19 cellular contexts compared by ENCODE assay signal in genomic region chr1:202293620-202294019, GRCh38. TPM values are rescaled to one million over a fixed set of nuclear protein-coding genes. Genes with fewer than 3 reads are reported as not detected.
DNase-seq lines count a peak whose midpoint lies in the region; ATAC-seq and TF ChIP-seq lines count a peak whose summit lies in the region.
"Had no signal": no experiment of that assay in that cellular context is flagged by ENCODE, and none has a peak within 500 bp of the region (broad histone marks: within the 10 kb centered on the region; RNA-seq: fewer than 3 reads in every experiment).

No MANE protein-coding gene starts in this region.

- H3K27ac Mint-ChIP-seq in central memory CD8-positive, alpha-beta T cell (ENCODE audit: low read depth): peak overlapping the region; percentile 19

- H4K20me1 ChIP-seq in SK-N-SH (ENCODE audit: insufficient read depth): no peaks in the 10 kb centered on the region

- peaks cover 19% of the 10 kb centered on the region for H3F3A ChIP-seq in SK-N-SH (replicated peaks; ENCODE audit: insufficient read depth)

- H2AFZ ChIP-seq in SK-N-SH (ENCODE audit: low read depth): no peak overlapping the region

- H3K4me3 ChIP-seq in SK-N-SH (ENCODE audit: low read depth in 2 of 2, low read length in 1 of 2) (no peak overlapping the region), gastrocnemius medialis (no peak overlapping the region)
- H3K4me3 ChIP-seq: GM12878 had no signal

- no peak overlapping the region for H3K4me2 ChIP-seq in SK-N-SH

- peaks cover 26% of the 10 kb centered on the region for H3K4me1 Mint-ChIP-seq in central memory CD8-positive, alpha-beta T cell

- TF ChIP-seq POLR2A in gastrocnemius medialis (IDR thresholded peaks at IDR 0.05): no peak
- no peak for TF ChIP-seq POLR2A in erythroblast (IDR thresholded peaks at IDR 0.05; ENCODE audit: low read length)

- H3K27me3 ChIP-seq in SK-N-SH (ENCODE audit: insufficient read depth) (no peaks in the 10 kb centered on the region), gastrocnemius medialis (no peaks in the 10 kb centered on the region)

- no peak overlapping the region for H3K4me3 Mint-ChIP-seq in central memory CD8-positive, alpha-beta T cell
- H3K4me3 Mint-ChIP-seq: CD14-positive monocyte had no signal

- peak overlapping the region; percentile 19 to 60; a peak in 2 of 4 replicates for H3K27ac ChIP-seq in SK-N-SH (ENCODE audit: low read depth in 2 of 2, low read length in 1 of 2)
- H3K27ac ChIP-seq in gastrocnemius medialis: no peak overlapping the region
- H3K27ac ChIP-seq: 22Rv1 had no signal

- in situ Hi-C loops in gastrocnemius medialis (cut with MboI; ENCODE audit: low sequenced_read_pairs in 4 of 4): no loop called here

- H3K9ac ChIP-seq in SK-N-SH: no peak overlapping the region

- peaks cover 4 to 41% of the 10 kb centered on the region in 2 experiments; a peak in 3 of 4 replicates for H3K4me1 ChIP-seq in SK-N-SH (ENCODE audit: control insufficient read depth in 1 of 2, insufficient read depth in 2 of 2, low read depth in 1 of 2, low read length in 1 of 2)
- H3K4me1 ChIP-seq in gastrocnemius medialis: peaks cover 0 to 10% of the 10 kb centered on the region in 2 donors

- intact Hi-C loops in gastrocnemius medialis (cut with DNase I; ENCODE audit: low total_unique reads): no loop called here

- WGBS in SK-N-SH (ENCODE audit: low lambda C conversion rate): 37% methylated on average over 3 of the region's 3 CpGs

- TF ChIP-seq CTCF in SK-N-SH (IDR thresholded peaks at IDR 0.05) (no peak), gastrocnemius medialis (IDR thresholded peaks at IDR 0.05 in 4 of 5, conservative IDR thresholded peaks at IDR 0.05 in 1 of 5) (no peak)

- H3K79me2 ChIP-seq in SK-N-SH (ENCODE audit: insufficient read depth): no peaks in the 10 kb centered on the region

- H3K36me3 Mint-ChIP-seq in central memory CD8-positive, alpha-beta T cell (ENCODE audit: insufficient read depth): peaks cover 6% of the 10 kb centered on the region
- H3K36me3 Mint-ChIP-seq: CD14-positive monocyte had no signal

- TF ChIP-seq RAD21 in SK-N-SH (IDR thresholded peaks at IDR 0.05; ENCODE audit: low read length): no peak

- POLR2A ChIA-PET in SK-N-SH (lab: Yijun Ruan, JAX): no interaction called here

- H3K36me3 ChIP-seq in SK-N-SH (replicated peaks in 1 of 2; ENCODE audit: control insufficient read depth in 1 of 2, insufficient read depth in 2 of 2, low read length in 1 of 2): no peaks in the 10 kb centered on the region
- H3K36me3 ChIP-seq in gastrocnemius medialis: no peaks in the 10 kb centered on the region

- no peak for TF ChIP-seq EP300 in SK-N-SH (IDR thresholded peaks at IDR 0.05; ENCODE audit: borderline replicate concordance in 1 of 2, low read depth in 1 of 2, low read length in 1 of 2)

- H3K9me3 Mint-ChIP-seq in central memory CD8-positive, alpha-beta T cell: no peaks in the 10 kb centered on the region
- H3K9me3 Mint-ChIP-seq: CD14-positive monocyte had no signal

- H3K9me3 ChIP-seq in SK-N-SH (no peaks in the 10 kb centered on the region), gastrocnemius medialis (no peaks in the 10 kb centered on the region)

- no peaks in the 10 kb centered on the region for H3K27me3 Mint-ChIP-seq in central memory CD8-positive, alpha-beta T cell

- CTCF ChIA-PET in SK-N-SH (lab: Yijun Ruan, JAX): interaction anchor here (0.9 kb wide), 1 partner anchor 19 kb away, joined by 3 read pairs; no protein-coding TSS in a partner anchor

- no peaks in the 10 kb centered on the region for H3K9me2 ChIP-seq in SK-N-SH

- ATAC-seq in SK-N-SH treated with all-trans-retinoic acid at 6 μM for 48 hours (no peak; the same call in 2 of the 3 replicates), GM21723 (IDR thresholded peaks at IDR 0.05; ENCODE audit: unreplicated experiment) (no peak), gastrocnemius medialis (no peak), GM18909 (IDR thresholded peaks at IDR 0.05; ENCODE audit: poor library complexity, unreplicated experiment) (no peak)
- ATAC-seq in central memory CD8-positive, alpha-beta T cell (replicated peaks; ENCODE audit: extremely low read depth, poor library complexity, severe bottlenecking): no peak
- ATAC-seq: GM12878 had no signal

- no peak for DNase-seq in SK-N-SH
- DNase-seq in central memory CD8-positive, alpha-beta T cell (ENCODE audit: low spot score in 2 of 2): no peak
- peak; percentile 34 for DNase-seq in left kidney (ENCODE audit: low read depth, low spot score)
- no peak for DNase-seq in gastrocnemius medialis
- no peak for DNase-seq in erythroblast (lab: John Stamatoyannopoulos, UW)
- DNase-seq: EL, GOT3, KBM-7, NCI-H1105 treated with DMSO at 0.1 percent for 48 hours, NCI-H1694, NCI-H774, OCI-M1, SIG-M5 had no signal

TF ChIP-seq in SK-N-SH, 30 proteins besides CTCF, POLR2A, EP300 and RAD21 (continues in another document):
- no peak for TF ChIP-seq FOXJ3 (CRISPR knock-in tag; IDR thresholded peaks at IDR 0.05)
- TF ChIP-seq ELF1 (IDR thresholded peaks at IDR 0.05): no peak
- TF ChIP-seq, protein P1, sequence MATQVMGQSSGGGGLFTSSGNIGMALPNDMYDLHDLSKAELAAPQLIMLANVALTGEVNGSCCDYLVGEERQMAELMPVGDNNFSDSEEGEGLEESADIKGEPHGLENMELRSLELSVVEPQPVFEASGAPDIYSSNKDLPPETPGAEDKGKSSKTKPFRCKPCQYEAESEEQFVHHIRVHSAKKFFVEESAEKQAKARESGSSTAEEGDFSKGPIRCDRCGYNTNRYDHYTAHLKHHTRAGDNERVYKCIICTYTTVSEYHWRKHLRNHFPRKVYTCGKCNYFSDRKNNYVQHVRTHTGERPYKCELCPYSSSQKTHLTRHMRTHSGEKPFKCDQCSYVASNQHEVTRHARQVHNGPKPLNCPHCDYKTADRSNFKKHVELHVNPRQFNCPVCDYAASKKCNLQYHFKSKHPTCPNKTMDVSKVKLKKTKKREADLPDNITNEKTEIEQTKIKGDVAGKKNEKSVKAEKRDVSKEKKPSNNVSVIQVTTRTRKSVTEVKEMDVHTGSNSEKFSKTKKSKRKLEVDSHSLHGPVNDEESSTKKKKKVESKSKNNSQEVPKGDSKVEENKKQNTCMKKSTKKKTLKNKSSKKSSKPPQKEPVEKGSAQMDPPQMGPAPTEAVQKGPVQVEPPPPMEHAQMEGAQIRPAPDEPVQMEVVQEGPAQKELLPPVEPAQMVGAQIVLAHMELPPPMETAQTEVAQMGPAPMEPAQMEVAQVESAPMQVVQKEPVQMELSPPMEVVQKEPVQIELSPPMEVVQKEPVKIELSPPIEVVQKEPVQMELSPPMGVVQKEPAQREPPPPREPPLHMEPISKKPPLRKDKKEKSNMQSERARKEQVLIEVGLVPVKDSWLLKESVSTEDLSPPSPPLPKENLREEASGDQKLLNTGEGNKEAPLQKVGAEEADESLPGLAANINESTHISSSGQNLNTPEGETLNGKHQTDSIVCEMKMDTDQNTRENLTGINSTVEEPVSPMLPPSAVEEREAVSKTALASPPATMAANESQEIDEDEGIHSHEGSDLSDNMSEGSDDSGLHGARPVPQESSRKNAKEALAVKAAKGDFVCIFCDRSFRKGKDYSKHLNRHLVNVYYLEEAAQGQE (IDR thresholded peaks at IDR 0.05; ENCODE audit: low read depth, low read length): no peak
- TF ChIP-seq MAX (IDR thresholded peaks at IDR 0.05; ENCODE audit: low read depth): no peak
- TF ChIP-seq GABPA (IDR thresholded peaks at IDR 0.05; ENCODE audit: low read depth): no peak

TF ChIP-seq in SK-N-SH treated with all-trans-retinoic acid at 6 μM for 48 hours, 23 proteins besides CTCF, POLR2A, EP300 and RAD21 (continues in another document):
- TF ChIP-seq CSDC2 (CRISPR knock-in tag; IDR thresholded peaks at IDR 0.05) (no peak), RARB (CRISPR knock-in tag; IDR thresholded peaks at IDR 0.05) (no peak)
- TF ChIP-seq, protein P2, sequence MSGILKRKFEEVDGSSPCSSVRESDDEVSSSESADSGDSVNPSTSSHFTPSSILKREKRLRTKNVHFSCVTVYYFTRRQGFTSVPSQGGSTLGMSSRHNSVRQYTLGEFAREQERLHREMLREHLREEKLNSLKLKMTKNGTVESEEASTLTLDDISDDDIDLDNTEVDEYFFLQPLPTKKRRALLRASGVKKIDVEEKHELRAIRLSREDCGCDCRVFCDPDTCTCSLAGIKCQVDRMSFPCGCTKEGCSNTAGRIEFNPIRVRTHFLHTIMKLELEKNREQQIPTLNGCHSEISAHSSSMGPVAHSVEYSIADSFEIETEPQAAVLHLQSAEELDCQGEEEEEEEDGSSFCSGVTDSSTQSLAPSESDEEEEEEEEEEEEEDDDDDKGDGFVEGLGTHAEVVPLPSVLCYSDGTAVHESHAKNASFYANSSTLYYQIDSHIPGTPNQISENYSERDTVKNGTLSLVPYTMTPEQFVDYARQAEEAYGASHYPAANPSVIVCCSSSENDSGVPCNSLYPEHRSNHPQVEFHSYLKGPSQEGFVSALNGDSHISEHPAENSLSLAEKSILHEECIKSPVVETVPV (CRISPR knock-in tag; IDR thresholded peaks at IDR 0.05): no peak
- TF ChIP-seq, protein P3, sequence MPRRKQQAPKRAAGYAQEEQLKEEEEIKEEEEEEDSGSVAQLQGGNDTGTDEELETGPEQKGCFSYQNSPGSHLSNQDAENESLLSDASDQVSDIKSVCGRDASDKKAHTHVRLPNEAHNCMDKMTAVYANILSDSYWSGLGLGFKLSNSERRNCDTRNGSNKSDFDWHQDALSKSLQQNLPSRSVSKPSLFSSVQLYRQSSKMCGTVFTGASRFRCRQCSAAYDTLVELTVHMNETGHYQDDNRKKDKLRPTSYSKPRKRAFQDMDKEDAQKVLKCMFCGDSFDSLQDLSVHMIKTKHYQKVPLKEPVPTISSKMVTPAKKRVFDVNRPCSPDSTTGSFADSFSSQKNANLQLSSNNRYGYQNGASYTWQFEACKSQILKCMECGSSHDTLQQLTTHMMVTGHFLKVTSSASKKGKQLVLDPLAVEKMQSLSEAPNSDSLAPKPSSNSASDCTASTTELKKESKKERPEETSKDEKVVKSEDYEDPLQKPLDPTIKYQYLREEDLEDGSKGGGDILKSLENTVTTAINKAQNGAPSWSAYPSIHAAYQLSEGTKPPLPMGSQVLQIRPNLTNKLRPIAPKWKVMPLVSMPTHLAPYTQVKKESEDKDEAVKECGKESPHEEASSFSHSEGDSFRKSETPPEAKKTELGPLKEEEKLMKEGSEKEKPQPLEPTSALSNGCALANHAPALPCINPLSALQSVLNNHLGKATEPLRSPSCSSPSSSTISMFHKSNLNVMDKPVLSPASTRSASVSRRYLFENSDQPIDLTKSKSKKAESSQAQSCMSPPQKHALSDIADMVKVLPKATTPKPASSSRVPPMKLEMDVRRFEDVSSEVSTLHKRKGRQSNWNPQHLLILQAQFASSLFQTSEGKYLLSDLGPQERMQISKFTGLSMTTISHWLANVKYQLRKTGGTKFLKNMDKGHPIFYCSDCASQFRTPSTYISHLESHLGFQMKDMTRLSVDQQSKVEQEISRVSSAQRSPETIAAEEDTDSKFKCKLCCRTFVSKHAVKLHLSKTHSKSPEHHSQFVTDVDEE (CRISPR knock-in tag; IDR thresholded peaks at IDR 0.05): no peak

RNA-seq across cellular contexts. Expression of gene UBE2T, which starts 48.1 kb away (rescaled TPM):
- polyA plus RNA-seq in SK-N-SH (2012; rRNA removed): 72.2 and 88.7 TPM in 2 replicates
- 80.7 and 86.7 TPM in 2 replicates for polyA plus RNA-seq in SK-N-SH (2012; cell fraction: cytosol; rRNA removed)
- polyA plus RNA-seq in SK-N-SH (2012; cell fraction: nucleus; rRNA removed): 23.7 and 35.6 TPM in 2 replicates
- total RNA-seq in gastrocnemius medialis: 10 to 100 TPM in 2 of 4 donors, 1 to 10 TPM in 2; 6.7 to 15.0 (median 10.1) TPM

RNA-seq across cellular contexts. Expression of gene PPP1R12B, which starts 54.9 kb away (rescaled TPM):
- 2.8 and 5.3 TPM in 2 replicates for polyA plus RNA-seq in SK-N-SH (2012; rRNA removed)
- 2.5 and 3.5 TPM in 2 replicates for polyA plus RNA-seq in SK-N-SH (2012; cell fraction: cytosol; rRNA removed)
- 12.3 and 12.6 TPM in 2 replicates for polyA plus RNA-seq in SK-N-SH (2012; cell fraction: nucleus; rRNA removed)
- 100 to 1,000 TPM; 127 to 207 (median 139) TPM for total RNA-seq in gastrocnemius medialis

Comparison
In these comparisons a context has a peak if more than half of its experiments do, and no peak if none do; other contexts are left out.
1. H3K27ac ChIP-seq: peak in SK-N-SH (2 of 2); none in gastrocnemius medialis (0 of 4).